1 cellular context compared by ENCODE assay signal in the genomic region with DNA sequence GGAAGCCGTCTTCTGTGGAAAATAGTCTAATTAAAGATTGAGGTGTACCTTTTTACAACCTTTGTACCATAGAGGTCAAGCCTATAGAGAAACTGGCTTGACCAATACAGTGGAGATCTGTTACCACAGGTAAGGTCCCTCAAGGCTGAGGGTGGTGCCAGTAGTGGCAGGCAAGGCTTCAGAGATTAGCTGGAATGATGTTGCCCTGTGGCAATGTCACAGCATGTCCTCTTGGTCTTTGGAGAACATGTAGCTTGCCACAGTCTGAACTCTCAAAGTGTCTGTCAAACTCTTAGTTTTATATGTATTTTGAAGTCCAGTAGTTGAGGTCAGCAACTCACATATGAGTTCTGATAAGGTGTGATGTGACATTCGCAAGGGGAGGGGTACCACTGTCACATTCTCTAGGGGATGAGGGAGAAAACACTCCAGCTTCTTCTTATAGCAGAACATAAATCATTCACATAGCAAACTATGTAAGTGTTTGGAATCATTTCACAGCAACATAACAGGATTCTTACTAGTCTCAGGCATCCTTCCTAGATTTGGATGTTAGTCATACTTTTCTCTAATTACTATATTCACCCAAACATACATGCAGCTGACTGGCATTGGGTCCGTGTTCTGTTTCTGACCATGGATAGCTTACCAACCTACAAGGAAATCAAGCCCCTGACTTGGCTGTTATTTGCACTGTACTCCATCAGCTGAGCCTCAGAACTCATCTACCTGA.
TF ChIP-seq lines count a peak whose summit lies in the region.

No MANE protein-coding gene starts in this region.

TF ChIP-seq in SK-N-SH treated with all-trans-retinoic acid at 6 μM for 48 hours, 23 proteins besides CTCF, POLR2A, EP300 and RAD21 (continued from another document):
- TF ChIP-seq, protein P1, sequence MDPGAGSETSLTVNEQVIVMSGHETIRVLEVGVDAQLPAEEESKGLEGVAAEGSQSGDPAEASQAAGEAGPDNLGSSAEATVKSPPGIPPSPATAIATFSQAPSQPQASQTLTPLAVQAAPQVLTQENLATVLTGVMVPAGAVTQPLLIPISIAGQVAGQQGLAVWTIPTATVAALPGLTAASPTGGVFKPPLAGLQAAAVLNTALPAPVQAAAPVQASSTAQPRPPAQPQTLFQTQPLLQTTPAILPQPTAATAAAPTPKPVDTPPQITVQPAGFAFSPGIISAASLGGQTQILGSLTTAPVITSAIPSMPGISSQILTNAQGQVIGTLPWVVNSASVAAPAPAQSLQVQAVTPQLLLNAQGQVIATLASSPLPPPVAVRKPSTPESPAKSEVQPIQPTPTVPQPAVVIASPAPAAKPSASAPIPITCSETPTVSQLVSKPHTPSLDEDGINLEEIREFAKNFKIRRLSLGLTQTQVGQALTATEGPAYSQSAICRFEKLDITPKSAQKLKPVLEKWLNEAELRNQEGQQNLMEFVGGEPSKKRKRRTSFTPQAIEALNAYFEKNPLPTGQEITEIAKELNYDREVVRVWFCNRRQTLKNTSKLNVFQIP (CRISPR knock-in tag; IDR thresholded peaks at IDR 0.05; ENCODE audit: borderline replicate concordance, low read depth) = no peak
- no peak for TF ChIP-seq PPARA (CRISPR knock-in tag; IDR thresholded peaks at IDR 0.05; ENCODE audit: borderline replicate concordance)
- TF ChIP-seq GLIS3 (CRISPR knock-in tag; IDR thresholded peaks at IDR 0.05) = no peak
- no peak for TF ChIP-seq ZNF70 (CRISPR knock-in tag; IDR thresholded peaks at IDR 0.05)
- no peak for TF ChIP-seq ZFP30 (CRISPR knock-in tag; IDR thresholded peaks at IDR 0.05)
- TF ChIP-seq SNAI2 (CRISPR knock-in tag; IDR thresholded peaks at IDR 0.05) = no peak
- TF ChIP-seq ESRRG (CRISPR knock-in tag; IDR thresholded peaks at IDR 0.05) = no peak
- TF ChIP-seq ZNF8 (CRISPR knock-in tag; IDR thresholded peaks at IDR 0.05) = no peak
- TF ChIP-seq, protein P2, sequence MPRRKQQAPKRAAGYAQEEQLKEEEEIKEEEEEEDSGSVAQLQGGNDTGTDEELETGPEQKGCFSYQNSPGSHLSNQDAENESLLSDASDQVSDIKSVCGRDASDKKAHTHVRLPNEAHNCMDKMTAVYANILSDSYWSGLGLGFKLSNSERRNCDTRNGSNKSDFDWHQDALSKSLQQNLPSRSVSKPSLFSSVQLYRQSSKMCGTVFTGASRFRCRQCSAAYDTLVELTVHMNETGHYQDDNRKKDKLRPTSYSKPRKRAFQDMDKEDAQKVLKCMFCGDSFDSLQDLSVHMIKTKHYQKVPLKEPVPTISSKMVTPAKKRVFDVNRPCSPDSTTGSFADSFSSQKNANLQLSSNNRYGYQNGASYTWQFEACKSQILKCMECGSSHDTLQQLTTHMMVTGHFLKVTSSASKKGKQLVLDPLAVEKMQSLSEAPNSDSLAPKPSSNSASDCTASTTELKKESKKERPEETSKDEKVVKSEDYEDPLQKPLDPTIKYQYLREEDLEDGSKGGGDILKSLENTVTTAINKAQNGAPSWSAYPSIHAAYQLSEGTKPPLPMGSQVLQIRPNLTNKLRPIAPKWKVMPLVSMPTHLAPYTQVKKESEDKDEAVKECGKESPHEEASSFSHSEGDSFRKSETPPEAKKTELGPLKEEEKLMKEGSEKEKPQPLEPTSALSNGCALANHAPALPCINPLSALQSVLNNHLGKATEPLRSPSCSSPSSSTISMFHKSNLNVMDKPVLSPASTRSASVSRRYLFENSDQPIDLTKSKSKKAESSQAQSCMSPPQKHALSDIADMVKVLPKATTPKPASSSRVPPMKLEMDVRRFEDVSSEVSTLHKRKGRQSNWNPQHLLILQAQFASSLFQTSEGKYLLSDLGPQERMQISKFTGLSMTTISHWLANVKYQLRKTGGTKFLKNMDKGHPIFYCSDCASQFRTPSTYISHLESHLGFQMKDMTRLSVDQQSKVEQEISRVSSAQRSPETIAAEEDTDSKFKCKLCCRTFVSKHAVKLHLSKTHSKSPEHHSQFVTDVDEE (CRISPR knock-in tag; IDR thresholded peaks at IDR 0.05) = no peak
- TF ChIP-seq BACH2 (CRISPR knock-in tag; IDR thresholded peaks at IDR 0.05; ENCODE audit: borderline replicate concordance) = no peak
TF ChIP-seq in SK-N-SH treated with all-trans-retinoic acid at 6 μM for 48 hours: peak in this region for 0.
